23 cellular contexts compared by ENCODE assay signal in the genomic region with DNA sequence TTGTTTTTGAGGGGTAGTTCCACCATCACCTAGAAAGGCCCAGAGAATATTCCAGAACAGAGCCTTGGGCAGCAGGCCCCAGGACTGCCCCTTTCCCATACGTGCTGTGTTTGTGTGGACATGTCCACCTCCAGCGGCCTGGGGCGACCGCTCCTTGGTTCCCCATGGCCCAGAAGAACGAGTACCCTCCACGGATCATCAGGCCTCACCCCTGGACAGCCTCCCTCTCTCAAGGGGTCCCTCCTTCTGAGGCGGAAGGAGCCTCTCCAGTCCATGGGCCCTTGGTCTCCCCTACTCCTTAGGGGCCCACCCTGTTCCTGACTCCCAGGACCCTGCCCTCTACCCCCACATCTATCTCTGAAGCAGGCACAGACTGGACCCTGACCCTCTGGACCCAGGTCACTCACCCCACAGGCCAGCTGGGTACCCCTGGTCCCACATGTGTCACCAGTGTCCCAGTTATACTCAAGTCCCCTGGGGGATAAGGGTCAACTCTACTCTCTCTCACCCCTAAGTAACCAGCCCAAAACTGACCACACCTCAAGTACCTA. TPM values are rescaled to one million over a fixed set of nuclear protein-coding genes. Genes with fewer than 3 reads are reported as not detected.
"Had no signal": no experiment of that assay in that cellular context is flagged by ENCODE, and none has a peak within 500 bp of the region (broad histone marks: within the 10 kb centered on the region; RNA-seq: fewer than 3 reads in every experiment).

No MANE protein-coding gene starts in this region.

- H3K4me1 ChIP-seq: esophagus muscularis mucosa, gastrocnemius medialis, heart right ventricle, sigmoid colon, testis, tibial nerve, upper lobe of right lung, vagina had no signal

- H3K36me3 ChIP-seq: esophagus muscularis mucosa, gastrocnemius medialis, heart right ventricle, sigmoid colon, tibial nerve, upper lobe of right lung, vagina had no signal

- H3K36me3 Mint-ChIP-seq: naive thymus-derived CD4-positive, alpha-beta T cell had no signal

- FAIRE-seq: islet of Langerhans had no signal

- H3K4me1 Mint-ChIP-seq: stimulated activated naive CD8-positive, alpha-beta T cell treated with anti-CD3 and anti-CD28 coated beads, Interleukin-15, amount 100 ng/mL, for 72 hours had no signal

- H3K4me3 Mint-ChIP-seq: naive thymus-derived CD4-positive, alpha-beta T cell; nephron progenitor cell; stimulated activated naive CD8-positive, alpha-beta T cell treated with anti-CD3 and anti-CD28 coated beads, Interleukin-15, amount 100 ng/mL, for 72 hours had no signal

- H3K9me3 Mint-ChIP-seq: nephron progenitor cell; stimulated activated naive CD8-positive, alpha-beta T cell treated with anti-CD3 and anti-CD28 coated beads, Interleukin-15, amount 100 ng/mL, for 72 hours had no signal

- DNase-seq: effector memory CD4-positive, alpha-beta T cell; gastrocnemius medialis; heart right ventricle; hypothalamus; kidney glomerular epithelial cell; mesendoderm; naive thymus-derived CD4-positive, alpha-beta T cell; nephron progenitor cell; sigmoid colon; stimulated activated CD4-positive, alpha-beta T cell treated with anti-CD3 and anti-CD28 coated beads, Interleukin-12 subunit alpha, Interleukin-12 subunit beta, amount 100 ng/mL, for 4 hours; stimulated activated naive CD8-positive, alpha-beta T cell treated with anti-CD3 and anti-CD28 coated beads, Interleukin-15, amount 100 ng/mL, for 72 hours; testis; upper lobe of right lung had no signal

- H3K27me3 ChIP-seq: gastrocnemius medialis, sigmoid colon, testis, tibial nerve, vagina had no signal

- H3K27ac ChIP-seq: epithelial cell of prostate, esophagus muscularis mucosa, gastrocnemius medialis, heart right ventricle, sigmoid colon, skin epidermis, testis, tibial nerve, upper lobe of right lung, vagina had no signal

- H3K4me3 ChIP-seq: esophagus muscularis mucosa, gastrocnemius medialis, heart right ventricle, sigmoid colon, skin epidermis, testis, tibial nerve, upper lobe of right lung, vagina had no signal

- ATAC-seq: gastrocnemius medialis; heart right ventricle; naive thymus-derived CD4-positive, alpha-beta T cell; stimulated activated naive CD8-positive, alpha-beta T cell treated with anti-CD3 and anti-CD28 coated beads, Interleukin-15, amount 100 ng/mL, for 72 hours; upper lobe of right lung had no signal

- H3K27ac Mint-ChIP-seq: naive thymus-derived CD4-positive, alpha-beta T cell; nephron progenitor cell; stimulated activated naive CD8-positive, alpha-beta T cell treated with anti-CD3 and anti-CD28 coated beads, Interleukin-15, amount 100 ng/mL, for 72 hours had no signal

- H3K9me3 ChIP-seq: esophagus muscularis mucosa, gastrocnemius medialis, heart right ventricle, sigmoid colon, testis, tibial nerve, upper lobe of right lung, vagina had no signal

- H3K27me3 Mint-ChIP-seq: stimulated activated naive CD8-positive, alpha-beta T cell treated with anti-CD3 and anti-CD28 coated beads, Interleukin-15, amount 100 ng/mL, for 72 hours had no signal

RNA-seq across cellular contexts. Expression of gene IGLL5, which starts 32.6 kb away (rescaled TPM):
- total RNA-seq: fibroblast of villous mesenchyme, lung microvascular endothelial cell, osteocyte, pulmonary artery endothelial cell had no signal
